Comparison of ENCODE assay signal across 5 cellular contexts in genomic region chr7:1034769-1035168, GRCh38. TPM values are rescaled to one million over a fixed set of nuclear protein-coding genes. Genes with fewer than 3 reads are reported as not detected.
"Had no signal": no experiment of that assay in that cellular context is flagged by ENCODE, and none has a peak within 500 bp of the region (broad histone marks: within the 10 kb centered on the region; RNA-seq: fewer than 3 reads in every experiment).

No MANE protein-coding gene starts in this region.

RNA-seq across cellular contexts. Expression of gene GPR146, which starts 9.6 kb away (rescaled TPM):
- total RNA-seq: MCF 10A had no signal

RNA-seq across cellular contexts. Expression of gene CYP2W1, which starts 51.8 kb away (rescaled TPM):
- total RNA-seq: LHCN-M2, MCF 10A, PC-9, Right ventricle myocardium superior, SJSA1 had no signal

RNA-seq across cellular contexts. Expression of gene GPER1, which starts 53.1 kb away (rescaled TPM):
- total RNA-seq: SJSA1 had no signal
